In genomic region chr9:859251-859650, GRCh38 we compare ENCODE assay signal across 14 cellular contexts. TPM values are rescaled to one million over a fixed set of nuclear protein-coding genes. Genes with fewer than 3 reads are reported as not detected.
A peak's percentile ranks its signal among the peaks of the same experiment; 100 is the strongest.
DNase-seq lines count a peak whose midpoint lies in the region; ATAC-seq and TF ChIP-seq lines count a peak whose summit lies in the region.
"Had no signal": no experiment of that assay in that cellular context is flagged by ENCODE, and none has a peak within 500 bp of the region (broad histone marks: within the 10 kb centered on the region; RNA-seq: fewer than 3 reads in every experiment).

No MANE protein-coding gene starts in this region.

- H3K4me1 ChIP-seq in PC-3 (ENCODE audit: insufficient read depth, low read length), result no peaks in the 10 kb centered on the region
- H3K4me1 ChIP-seq: esophagus squamous epithelium had no signal

- peak; percentile 70 for DNase-seq in GM10248 (ENCODE audit: extremely low spot score)
- DNase-seq in PC-3, result no peak
- DNase-seq in GOT3 (lab: John Stamatoyannopoulos, UW), result no peak
- DNase-seq in T-helper 2 cell treated with Interferon-gamma antibody and Interleukin-4, amounts not matched to agents 5 μg/mL and 100 μg/mL, for 36 hours (ENCODE audit: low spot score), result no peak
- no peak for DNase-seq in NCI-H345 (lab: John Stamatoyannopoulos, UW)
- DNase-seq: esophagus squamous epithelium had no signal

- no peaks in the 10 kb centered on the region for H3K27me3 ChIP-seq in PC-3 (ENCODE audit: low read length)

- H3K9me3 ChIP-seq in PC-3 (ENCODE audit: low read length), result no peaks in the 10 kb centered on the region
- H3K9me3 ChIP-seq: esophagus squamous epithelium had no signal

- H3K4me3 Mint-ChIP-seq in T-helper 2 cell treated with Interferon-gamma antibody and Interleukin-4, amounts not matched to agents 5 μg/mL and 100 μg/mL, for 36 hours, result no peak overlapping the region
- H3K4me3 Mint-ChIP-seq: activated T-helper 17 cell treated with anti-CD3 and anti-CD28 coated beads, Interleukin-2, amount 50 U/mL, for 72 hours; nephron; stimulated activated naive CD8-positive, alpha-beta T cell treated with anti-CD3 and anti-CD28 coated beads, Interleukin-15, Interleukin-2, amounts not matched to agents 100 ng/mL and 50 ng/mL, for 24 hours had no signal

- ATAC-seq in GM19324 (IDR thresholded peaks at IDR 0.05; ENCODE audit: low FRiP score, unreplicated experiment) (peak; percentile 99), HG02642 (IDR thresholded peaks at IDR 0.05; ENCODE audit: poor library complexity, unreplicated experiment) (peak; percentile 99), HG03432 (IDR thresholded peaks at IDR 0.05; ENCODE audit: unreplicated experiment) (peak; percentile 100), PC-3 (no peak)
- ATAC-seq: activated T-helper 17 cell treated with anti-CD3 and anti-CD28 coated beads, Interleukin-2, amount 50 U/mL, for 72 hours; Panc1 had no signal

- no peak overlapping the region for H3K4me2 ChIP-seq in PC-3 (ENCODE audit: low read length)

- no peaks in the 10 kb centered on the region for H3K79me2 ChIP-seq in PC-3 (ENCODE audit: low read length)

- no peaks in the 10 kb centered on the region for H3K9me2 ChIP-seq in PC-3 (replicated peaks; ENCODE audit: low read length)

- intact Hi-C loops in PC-3 (cut with micrococcal nuclease), result no loop called here

- H3K27me3 Mint-ChIP-seq in T-helper 2 cell treated with Interferon-gamma antibody and Interleukin-4, amounts not matched to agents 5 μg/mL and 100 μg/mL, for 36 hours (ENCODE audit: low read depth), result peaks cover 6% of the 10 kb centered on the region

- H3K9me3 Mint-ChIP-seq in T-helper 2 cell treated with Interferon-gamma antibody and Interleukin-4, amounts not matched to agents 5 μg/mL and 100 μg/mL, for 36 hours, result no peaks in the 10 kb centered on the region
- H3K9me3 Mint-ChIP-seq: stimulated activated naive CD8-positive, alpha-beta T cell treated with anti-CD3 and anti-CD28 coated beads, Interleukin-15, Interleukin-2, amounts not matched to agents 100 ng/mL and 50 ng/mL, for 24 hours had no signal

- H2AFZ ChIP-seq in PC-3 (ENCODE audit: low read length), result no peak overlapping the region

- H3K36me3 ChIP-seq in PC-3 (ENCODE audit: low read depth, low read length), result no peaks in the 10 kb centered on the region
- H3K36me3 ChIP-seq: esophagus squamous epithelium had no signal

- no TSS peak for BruUV-seq in PC-3 (replicated peaks; lab: Mats Ljungman, UMichigan)

- H4K20me1 ChIP-seq in PC-3 (ENCODE audit: low read length), result no peaks in the 10 kb centered on the region

- H3F3A ChIP-seq in PC-3 (ENCODE audit: low read length, unreplicated experiment), result no peaks in the 10 kb centered on the region

- POLR2A ChIA-PET in GM10248 (lab: Yijun Ruan, JAX) (no interaction called here), PC-3 (lab: Charles Lee; ENCODE audit: unreplicated experiment) (no interaction called here)

- no peak overlapping the region for H3K27ac Mint-ChIP-seq in T-helper 2 cell treated with Interferon-gamma antibody and Interleukin-4, amounts not matched to agents 5 μg/mL and 100 μg/mL, for 36 hours
- H3K27ac Mint-ChIP-seq: activated T-helper 17 cell treated with anti-CD3 and anti-CD28 coated beads, Interleukin-2, amount 50 U/mL, for 72 hours; nephron; stimulated activated naive CD8-positive, alpha-beta T cell treated with anti-CD3 and anti-CD28 coated beads, Interleukin-15, Interleukin-2, amounts not matched to agents 100 ng/mL and 50 ng/mL, for 24 hours had no signal

- no peak overlapping the region for H3K27ac ChIP-seq in PC-3 (ENCODE audit: low read length)
- H3K27ac ChIP-seq: esophagus squamous epithelium had no signal

- no peaks in the 10 kb centered on the region for H3K36me3 Mint-ChIP-seq in T-helper 2 cell treated with Interferon-gamma antibody and Interleukin-4, amounts not matched to agents 5 μg/mL and 100 μg/mL, for 36 hours (ENCODE audit: low read depth)

- CTCF ChIA-PET in GM10248 (lab: Yijun Ruan, JAX) (interaction anchor here (0.7 to 1.3 kb wide), 2 partner anchors 138 to 150 kb away, joined by 3 to 7 read pairs; no protein-coding TSS in a partner anchor), PC-3 (lab: Charles Lee) (no interaction called here)

- no peaks in the 10 kb centered on the region for H3K4me1 Mint-ChIP-seq in T-helper 2 cell treated with Interferon-gamma antibody and Interleukin-4, amounts not matched to agents 5 μg/mL and 100 μg/mL, for 36 hours (ENCODE audit: low read depth)
- H3K4me1 Mint-ChIP-seq: activated T-helper 17 cell treated with anti-CD3 and anti-CD28 coated beads, Interleukin-2, amount 50 U/mL, for 72 hours; nephron had no signal

- TF ChIP-seq CTCF in GM10248 (IDR thresholded peaks at IDR 0.05; ENCODE audit: control extremely low read depth, extremely low read depth, low read depth, missing control alignments) (no peak), PC-3 (conservative IDR thresholded peaks at IDR 0.05; ENCODE audit: low read depth, low read length) (no peak)

- no peak overlapping the region for H3K9ac ChIP-seq in PC-3 (ENCODE audit: low read length)

- no peak overlapping the region for H3K4me3 ChIP-seq in PC-3 (ENCODE audit: low read length)
- H3K4me3 ChIP-seq: esophagus squamous epithelium had no signal

RNA-seq across cellular contexts. Expression of gene DMRT1, which starts 17.8 kb away (rescaled TPM):
- 0.04 TPM in 1 of 2 replicates, not detected in the other for total RNA-seq in PC-3 (2014; rRNA removed)
- total RNA-seq: cardiac septum, esophagus squamous epithelium had no signal
